ENCODE assay signal across 8 cellular contexts in genomic region chr9:131393622-131394463, GRCh38. TPM values are rescaled to one million over a fixed set of nuclear protein-coding genes. Genes with fewer than 3 reads are reported as not detected.
DNase-seq lines count a peak whose midpoint lies in the region; ATAC-seq and TF ChIP-seq lines count a peak whose summit lies in the region.

TSS of gene PRRC2B (plus strand) at chr9:131394086. CDS start at chr9:131430145, 36,059 bp downstream.

- POLR2A ChIA-PET in activated naive CD8-positive, alpha-beta T cell treated with anti-CD3 and anti-CD28 coated beads, Interleukin-2, amount 10 ng/mL, durations not matched to agents 7 days and 5 days (lab: Charles Lee), result interaction anchor here (1.2 kb wide), 1 partner anchor 20 kb away, joined by 3 read pairs; no protein-coding TSS in a partner anchor

- H3K27me3 ChIP-seq in Loucy (ENCODE audit: insufficient read depth, low read length, poor library complexity, severe bottlenecking), result no peaks in the 10 kb centered on the region
- no peaks in the 10 kb centered on the region for H3K27me3 ChIP-seq in SU-DHL-6 (ENCODE audit: low read length)
- no peaks in the 10 kb centered on the region for H3K27me3 ChIP-seq in ovary
- H3K27me3 ChIP-seq in thymus (ENCODE audit: control insufficient read depth, insufficient read depth), result no peaks in the 10 kb centered on the region

- peak within 1 kb of the TSS; percentile 94 for H3K27ac ChIP-seq in SU-DHL-6 (ENCODE audit: low read depth, low read length)
- H3K27ac ChIP-seq in ovary, result peak within 1 kb of the TSS; percentile 98
- H3K27ac ChIP-seq in thymus (ENCODE audit: low read depth), result peak within 1 kb of the TSS; percentile 97

- H3K79me2 ChIP-seq in Loucy (ENCODE audit: insufficient read depth, low read length) (peaks cover 41% of the 10 kb centered on the region), SU-DHL-6 (ENCODE audit: insufficient read depth, low read length) (peaks cover 44% of the 10 kb centered on the region)

- H2AFZ ChIP-seq in Loucy (ENCODE audit: low read length) (peak within 1 kb of the TSS; percentile 79), SU-DHL-6 (ENCODE audit: low read depth, low read length, severe bottlenecking) (peak within 1 kb of the TSS; percentile 95)

- no peaks in the 10 kb centered on the region for H3K9me3 Mint-ChIP-seq in activated naive CD8-positive, alpha-beta T cell treated with anti-CD3 and anti-CD28 coated beads, Interleukin-2, amount 10 ng/mL, durations not matched to agents 7 days and 5 days

- H3K4me1 ChIP-seq in Loucy (ENCODE audit: insufficient read depth, low read length, poor library complexity, severe bottlenecking) (peaks cover 36% of the 10 kb centered on the region), ovary (ENCODE audit: insufficient read depth) (peaks cover 19% of the 10 kb centered on the region), thymus (ENCODE audit: control insufficient read depth, insufficient read depth, low read length) (peaks cover 32% of the 10 kb centered on the region)

- no peaks in the 10 kb centered on the region for H3K36me3 ChIP-seq in Loucy (ENCODE audit: insufficient read depth, low read length)
- H3K36me3 ChIP-seq in SU-DHL-6 (ENCODE audit: low read length), result no peaks in the 10 kb centered on the region
- H3K36me3 ChIP-seq in ovary, result no peaks in the 10 kb centered on the region
- peaks cover 3% of the 10 kb centered on the region for H3K36me3 ChIP-seq in thymus (ENCODE audit: control insufficient read depth, insufficient read depth)

- H3K27me3 Mint-ChIP-seq in activated naive CD8-positive, alpha-beta T cell treated with anti-CD3 and anti-CD28 coated beads, Interleukin-2, amount 10 ng/mL, durations not matched to agents 7 days and 5 days, result no peaks in the 10 kb centered on the region

- H3K9ac ChIP-seq in Loucy (ENCODE audit: low read depth, low read length, poor library complexity, severe bottlenecking) (peak within 1 kb of the TSS; percentile 96), SU-DHL-6 (ENCODE audit: low read length) (peak within 1 kb of the TSS; percentile 79)

- H3K9me2 ChIP-seq in Loucy (replicated peaks; ENCODE audit: low read depth, low read length), result no peaks in the 10 kb centered on the region
- H3K9me2 ChIP-seq in SU-DHL-6 (replicated peaks; ENCODE audit: insufficient read depth, low read length), result no peaks in the 10 kb centered on the region

- TF ChIP-seq POLR2A in ovary (IDR thresholded peaks at IDR 0.05), result peak; percentile 55

- peaks cover 36% of the 10 kb centered on the region for H3K4me1 Mint-ChIP-seq in activated naive CD8-positive, alpha-beta T cell treated with anti-CD3 and anti-CD28 coated beads, Interleukin-2, amount 10 ng/mL, durations not matched to agents 7 days and 5 days

- TF ChIP-seq EP300 in ovary (IDR thresholded peaks at IDR 0.05), result no peak

- peak within 1 kb of the TSS; percentile 95 for H3K27ac Mint-ChIP-seq in activated naive CD8-positive, alpha-beta T cell treated with anti-CD3 and anti-CD28 coated beads, Interleukin-2, amount 10 ng/mL, durations not matched to agents 7 days and 5 days

- H4K20me1 ChIP-seq in Loucy (ENCODE audit: insufficient read depth, low read length, poor library complexity, severe bottlenecking), result peaks cover 40% of the 10 kb centered on the region
- peaks cover 20% of the 10 kb centered on the region for H4K20me1 ChIP-seq in SU-DHL-6 (ENCODE audit: low read depth, low read length)

- peak; percentile 70 for DNase-seq in DMS53 treated with DMSO at 0.1 percent for 48 hours (lab: John Stamatoyannopoulos, UW; ENCODE audit: unreplicated experiment)
- DNase-seq in activated naive CD8-positive, alpha-beta T cell treated with anti-CD3 and anti-CD28 coated beads, Interleukin-2, amount 10 ng/mL, durations not matched to agents 7 days and 5 days, result peak; percentile 91
- DNase-seq in Right ventricle myocardium inferior (ENCODE audit: missing footprints), result peak; percentile 94
- peak; percentile 86 to 92 (median 89) for DNase-seq in ovary

- WGBS in ovary, 3 donors, result 0 to 1% (median 0%) methylated on average over 22 to 107 of the region's 114 CpGs
- WGBS in thymus, result under 1% methylated on average over 114 of the region's 114 CpGs

- H3K4me3 ChIP-seq in Loucy (ENCODE audit: low read length, poor library complexity, severe bottlenecking) (peak within 1 kb of the TSS; percentile 82), SU-DHL-6 (ENCODE audit: insufficient read depth, low read length, poor library complexity, severe bottlenecking) (peak within 1 kb of the TSS; percentile 80), ovary (peak within 1 kb of the TSS; percentile 45), thymus (ENCODE audit: low read length) (peak within 1 kb of the TSS; percentile 89)

- TF ChIP-seq CTCF in Loucy (conservative IDR thresholded peaks at IDR 0.05; ENCODE audit: low read length) (no peak; the same call in 1 of the 2 replicates), SU-DHL-6 (IDR thresholded peaks at IDR 0.05; ENCODE audit: insufficient read depth, low read length, poor library complexity, severe bottlenecking) (no peak), ovary (IDR thresholded peaks at IDR 0.05) (peak in 1 of 3 donors; percentile 31)

- ATAC-seq in GM21717 (IDR thresholded peaks at IDR 0.05; ENCODE audit: unreplicated experiment) (peak; percentile 37), Right ventricle myocardium inferior (peak; percentile 85)
- ATAC-seq in activated naive CD8-positive, alpha-beta T cell treated with anti-CD3 and anti-CD28 coated beads, Interleukin-2, amount 10 ng/mL, durations not matched to agents 7 days and 5 days (ENCODE audit: low read depth), result peak; percentile 38

- H3K9me3 ChIP-seq in Loucy (ENCODE audit: insufficient read depth, low read depth, low read length), result no peaks in the 10 kb centered on the region
- no peaks in the 10 kb centered on the region for H3K9me3 ChIP-seq in SU-DHL-6 (ENCODE audit: insufficient read depth, low read length)
- H3K9me3 ChIP-seq in ovary, result no peaks in the 10 kb centered on the region
- no peaks in the 10 kb centered on the region for H3K9me3 ChIP-seq in thymus (ENCODE audit: control insufficient read depth)

- H3K4me2 ChIP-seq in Loucy (ENCODE audit: low read depth, low read length, poor library complexity, severe bottlenecking), result peak within 1 kb of the TSS; percentile 94
- H3K4me2 ChIP-seq in SU-DHL-6 (ENCODE audit: low read depth, low read length, poor library complexity, severe bottlenecking), result peak within 1 kb of the TSS; percentile 93

- H3K4me3 Mint-ChIP-seq in activated naive CD8-positive, alpha-beta T cell treated with anti-CD3 and anti-CD28 coated beads, Interleukin-2, amount 10 ng/mL, durations not matched to agents 7 days and 5 days, result peak within 1 kb of the TSS; percentile 94

- H3K36me3 Mint-ChIP-seq in activated naive CD8-positive, alpha-beta T cell treated with anti-CD3 and anti-CD28 coated beads, Interleukin-2, amount 10 ng/mL, durations not matched to agents 7 days and 5 days, result peaks cover 4% of the 10 kb centered on the region

- intact Hi-C loops in Right ventricle myocardium inferior (cut with DNase I), result loop anchor here (1.0 to 5.0 kb wide), 2 partner anchors 21 to 33 kb away; no protein-coding TSS in a partner anchor
- intact Hi-C loops in ovary (cut with DNase I), result no loop called here

- peaks cover 21% of the 10 kb centered on the region for H3F3A ChIP-seq in Loucy (ENCODE audit: low read depth)
- peaks cover 31% of the 10 kb centered on the region for H3F3A ChIP-seq in SU-DHL-6 (ENCODE audit: insufficient read depth)

RNA-seq across cellular contexts. Expression of gene PRRC2B, which starts in this region (rescaled TPM):
- 100 to 1,000 TPM; 300 to 309 TPM for total RNA-seq in activated naive CD8-positive, alpha-beta T cell treated with anti-CD3 and anti-CD28 coated beads, Interleukin-2, amount 10 ng/mL, durations not matched to agents 7 days and 5 days
- total RNA-seq in Right ventricle myocardium inferior, result 142 TPM
- 100 to 1,000 TPM in 6 of 7 donors, 10 to 100 TPM in 1; 97.6 to 319 (median 244) TPM for total RNA-seq in ovary
- polyA plus RNA-seq in ovary, result 100 to 1,000 TPM in 1 of 2 donors, 10 to 100 TPM in 1; 86.7 to 182 TPM
- polyA plus RNA-seq in thymus, result 73.5 TPM

Comparison
In these comparisons a context has a peak if more than half of its experiments do, and no peak if none do; other contexts are left out.
1. Peak in every context shown above with its lines: DNase-seq, ATAC-seq, H3K4me3 ChIP-seq and H3K27ac ChIP-seq.